34 cellular contexts compared by ENCODE assay signal in genomic region chr10:101130141-101130540, GRCh38. TPM values are rescaled to one million over a fixed set of nuclear protein-coding genes. Genes with fewer than 3 reads are reported as not detected.
"Had no signal": no experiment of that assay in that cellular context is flagged by ENCODE, and none has a peak within 500 bp of the region (broad histone marks: within the 10 kb centered on the region; RNA-seq: fewer than 3 reads in every experiment).

No MANE protein-coding gene starts in this region.

- H3K36me3 ChIP-seq: ascending aorta, brain microvascular endothelial cell, esophagus muscularis mucosa, gastrocnemius medialis, heart left ventricle had no signal

- FAIRE-seq: bronchial epithelial cell had no signal

- H3K27ac ChIP-seq: ascending aorta, brain microvascular endothelial cell, coronary artery, dorsolateral prefrontal cortex, esophagus muscularis mucosa, foreskin keratinocyte, gastrocnemius medialis, heart left ventricle had no signal

- H3K9me3 ChIP-seq: ascending aorta, esophagus muscularis mucosa, gastrocnemius medialis, heart left ventricle had no signal

- DNase-seq: activated CD4-positive, alpha-beta memory T cell treated with anti-CD3 and anti-CD28 coated beads for 36 hours; activated CD4-positive, alpha-beta T cell treated with anti-CD3 and anti-CD28 coated beads for 36 hours; activated CD4-positive, alpha-beta T cell treated with anti-CD3 and anti-CD28 coated beads, Interleukin-2, amount 10 ng/mL, durations not matched to agents 24 days and 14 days; activated CD4-positive, CD25-positive, alpha-beta regulatory T cell; activated CD4-positive, CD25-positive, alpha-beta regulatory T cell treated with anti-CD3 and anti-CD28 coated beads, Interleukin-2, amount 50 U/mL, for 72 hours; activated CD8-positive, alpha-beta memory T cell treated with anti-CD3 and anti-CD28 coated beads, Interleukin-2, amount 10 ng/mL, durations not matched to agents 7 days and 5 days; activated CD8-positive, alpha-beta memory T cell treated with anti-CD3 and anti-CD28 coated beads, Interleukin-2, amount 50 U/mL, for 4 hours; activated CD8-positive, alpha-beta T cell treated with anti-CD3 and anti-CD28 coated beads, Interleukin-2, amount 10 ng/mL, durations not matched to agents 7 days and 5 days; activated effector memory CD4-positive, alpha-beta T cell treated with anti-CD3 and anti-CD28 coated beads, Interleukin-2, amount 50 U/mL, for 16 hours; activated naive CD4-positive, alpha-beta T cell treated with anti-CD3 and anti-CD28 coated beads, Interleukin-2, amount 10 ng/mL, durations not matched to agents 7 days and 5 days; activated naive CD8-positive, alpha-beta T cell treated with anti-CD3 and anti-CD28 coated beads, Interleukin-2, amount 10 ng/mL, durations not matched to agents 7 days and 5 days; activated T-cell treated with anti-CD3 and anti-CD28 coated beads, Interleukin-2, amount 50 U/mL, for 1 hour; activated T-cell treated with anti-CD3 and anti-CD28 coated beads, Interleukin-2, amount 50 U/mL, for 48 hours; brain microvascular endothelial cell; dorsolateral prefrontal cortex; effector memory CD4-positive, alpha-beta T cell; erythroblast; foreskin keratinocyte; gastrocnemius medialis; glutamatergic neuron; heart left ventricle; T-helper 17 cell; T1000 had no signal

- H3K4me1 ChIP-seq: foreskin keratinocyte had no signal

- ATAC-seq: activated CD4-positive, alpha-beta T cell treated with anti-CD3 and anti-CD28 coated beads for 36 hours; activated CD8-positive, alpha-beta memory T cell treated with anti-CD3 and anti-CD28 coated beads, Interleukin-2, amount 10 ng/mL, durations not matched to agents 7 days and 5 days; activated CD8-positive, alpha-beta T cell treated with anti-CD3 and anti-CD28 coated beads, Interleukin-2, amount 10 ng/mL, durations not matched to agents 7 days and 5 days; activated naive CD4-positive, alpha-beta T cell treated with anti-CD3 and anti-CD28 coated beads, Interleukin-2, amount 50 U/mL, for 72 hours; foreskin keratinocyte; gastrocnemius medialis; heart left ventricle; T-helper 17 cell had no signal

RNA-seq across cellular contexts. Expression of gene TLX1, which starts 1.0 kb away (rescaled TPM):
- total RNA-seq: activated CD4-positive, alpha-beta memory T cell treated with anti-CD3 and anti-CD28 coated beads for 36 hours; activated CD4-positive, alpha-beta T cell treated with anti-CD3 and anti-CD28 coated beads for 36 hours; activated CD4-positive, alpha-beta T cell treated with anti-CD3 and anti-CD28 coated beads, Interleukin-2, amount 10 ng/mL, durations not matched to agents 24 days and 14 days; activated CD8-positive, alpha-beta memory T cell treated with anti-CD3 and anti-CD28 coated beads for 36 hours; activated CD8-positive, alpha-beta memory T cell treated with anti-CD3 and anti-CD28 coated beads, Interleukin-2, amount 10 ng/mL, durations not matched to agents 7 days and 5 days; activated CD8-positive, alpha-beta T cell treated with anti-CD3 and anti-CD28 coated beads, Interleukin-2, amount 10 ng/mL, durations not matched to agents 7 days and 5 days; activated naive CD4-positive, alpha-beta T cell treated with anti-CD3 and anti-CD28 coated beads, Interleukin-2, amount 50 U/mL, for 72 hours; activated naive CD8-positive, alpha-beta T cell treated with anti-CD3 and anti-CD28 coated beads, Interleukin-2, amount 10 ng/mL, durations not matched to agents 7 days and 5 days; activated T-helper 1 cell treated with anti-CD3 and anti-CD28 coated beads, Interleukin-12 subunit alpha, Interleukin-12 subunit beta, Interleukin-2, Interleukin-4 antibody, amounts not matched to agents 30 ng/mL and 10 ng/mL and 1 ng/mL, durations not matched to agents 14 hours and 24 hours and 36 hours; activated T-helper 2 cell treated with anti-CD3 and anti-CD28 coated beads, Interferon-gamma antibody, Interleukin-2, Interleukin-4, amounts not matched to agents 10 μg/mL and 5 μg/mL and 100 μg/mL, durations not matched to agents 14 hours and 24 hours and 36 hours; ascending aorta; bronchial epithelial cell; cardiac septum; cerebellum; dorsolateral prefrontal cortex; endodermal cell; esophagus muscularis mucosa; foreskin keratinocyte; gastrocnemius medialis; T-helper 17 cell had no signal
- polyA plus RNA-seq: foreskin keratinocyte had no signal
